In genomic region chr1:61960999-61961398, GRCh38 we compare ENCODE assay signal across 13 cellular contexts.
DNase-seq lines count a peak whose midpoint lies in the region; ATAC-seq and TF ChIP-seq lines count a peak whose summit lies in the region.
"Had no signal": no experiment of that assay in that cellular context is flagged by ENCODE, and none has a peak within 500 bp of the region (broad histone marks: within the 10 kb centered on the region; RNA-seq: fewer than 3 reads in every experiment).

No MANE protein-coding gene starts in this region.

- H3K4me3 ChIP-seq in thyroid gland (replicated peaks in 1 of 3), result no peak overlapping the region
- H3K4me3 ChIP-seq: BLaER1 treated with 17β-estradiol and CSF1 and Interleukin-3, amounts not matched to agents 10 nM and 100 nM had no signal

- intact Hi-C loops in thyroid gland (cut with DNase I), result no loop called here

- H3K27me3 Mint-ChIP-seq in mesothelial cell of epicardium (ENCODE audit: low read depth), result no peaks in the 10 kb centered on the region
- H3K27me3 Mint-ChIP-seq: CD4-positive, CD25-positive, alpha-beta regulatory T cell had no signal

- in situ Hi-C loops in G401 (cut with HindIII; ENCODE audit: low sequenced_read_pairs), result no loop called here

- peak; percentile 44 for DNase-seq in G401 (ENCODE audit: low spot score)
- peak; percentile 21 for DNase-seq in NCI-H69 (lab: John Stamatoyannopoulos, UW)
- DNase-seq in mesothelial cell of epicardium (ENCODE audit: low spot score in 2 of 2, unreplicated experiment in 2 of 2), result peak; percentile 50 to 63
- peak; percentile 50 to 52 for DNase-seq in thyroid gland
- DNase-seq in NK-92 (lab: John Stamatoyannopoulos, UW; ENCODE audit: unreplicated experiment), result no peak
- no peak for DNase-seq in activated naive CD4-positive, alpha-beta T cell (lab: John Stamatoyannopoulos, UW)
- DNase-seq: ACHN; CD4-positive, CD25-positive, alpha-beta regulatory T cell; DMS53; IMR-90 had no signal

- no peaks in the 10 kb centered on the region for H3K27me3 ChIP-seq in thyroid gland
- H3K27me3 ChIP-seq: BLaER1 treated with 17β-estradiol and CSF1 and Interleukin-3, amounts not matched to agents 10 nM and 100 nM had no signal

- WGBS in thyroid gland, 2 donors, result 46 to 52% methylated on average over 3 of the region's 3 CpGs

- H3K9me3 Mint-ChIP-seq in mesothelial cell of epicardium, result no peaks in the 10 kb centered on the region

- H3K4me1 ChIP-seq in thyroid gland, result peaks cover 6 to 15% of the 10 kb centered on the region in 2 donors
- H3K4me1 ChIP-seq: BLaER1 treated with 17β-estradiol and CSF1 and Interleukin-3, amounts not matched to agents 10 nM and 100 nM had no signal

- H3K36me3 Mint-ChIP-seq in mesothelial cell of epicardium, result peaks cover 15% of the 10 kb centered on the region

- H3K27ac ChIP-seq in thyroid gland, result no peak overlapping the region
- H3K27ac ChIP-seq: BLaER1 treated with 17β-estradiol and CSF1 and Interleukin-3, amounts not matched to agents 10 nM and 100 nM had no signal

- H3K9me3 ChIP-seq in thyroid gland, result no peaks in the 10 kb centered on the region
- H3K9me3 ChIP-seq: BLaER1 treated with 17β-estradiol and CSF1 and Interleukin-3, amounts not matched to agents 10 nM and 100 nM had no signal

- TF ChIP-seq CTCF in mesothelial cell of epicardium (IDR thresholded peaks at IDR 0.05; ENCODE audit: unreplicated experiment) (no peak), thyroid gland (IDR thresholded peaks at IDR 0.05) (no peak)

- TF ChIP-seq POLR2A in thyroid gland (IDR thresholded peaks at IDR 0.05), result no peak

- no peak overlapping the region for H3K4me3 Mint-ChIP-seq in mesothelial cell of epicardium
- H3K4me3 Mint-ChIP-seq: CD4-positive, CD25-positive, alpha-beta regulatory T cell had no signal

- no peaks in the 10 kb centered on the region for H3K36me3 ChIP-seq in thyroid gland
- H3K36me3 ChIP-seq: BLaER1 treated with 17β-estradiol and CSF1 and Interleukin-3, amounts not matched to agents 10 nM and 100 nM had no signal

- ATAC-seq in HG02623 (IDR thresholded peaks at IDR 0.05; ENCODE audit: unreplicated experiment), result no peak
- ATAC-seq: HCT116 had no signal

- H3K27ac Mint-ChIP-seq in mesothelial cell of epicardium, result peak overlapping the region; percentile 96
- H3K27ac Mint-ChIP-seq: CD4-positive, CD25-positive, alpha-beta regulatory T cell had no signal

- H3K4me1 Mint-ChIP-seq in mesothelial cell of epicardium, result peaks cover 37% of the 10 kb centered on the region

Comparison
In these comparisons a context has a peak if more than half of its experiments do, and no peak if none do; other contexts are left out.
1. DNase-seq: peak in G401 (single experiment), NCI-H69 (single experiment), mesothelial cell of epicardium (2 of 2) and thyroid gland (2 of 2); none in NK-92 (single experiment) and activated naive CD4-positive, alpha-beta T cell (0 of 4).